In genomic region chr3:196962930-196963259, GRCh38 we compare ENCODE assay signal across 20 cellular contexts. TPM values are rescaled to one million over a fixed set of nuclear protein-coding genes. Genes with fewer than 3 reads are reported as not detected.
DNase-seq lines count a peak whose midpoint lies in the region; ATAC-seq, FAIRE-seq and TF ChIP-seq lines count a peak whose summit lies in the region.
"Had no signal": no experiment of that assay in that cellular context is flagged by ENCODE, and none has a peak within 500 bp of the region (broad histone marks: within the 10 kb centered on the region; RNA-seq: fewer than 3 reads in every experiment).

No MANE protein-coding gene starts in this region.

- no peak for TF ChIP-seq RAD21 in GM12878 (IDR thresholded peaks at IDR 0.05; ENCODE audit: insufficient read depth, low read depth, low read length)

- no peak overlapping the region for H3K4me3 ChIP-seq in BLaER1 treated with 17β-estradiol and CSF1 and Interleukin-3, amounts not matched to agents 10 nM and 100 nM
- H3K4me3 ChIP-seq in GM12878 (no peak overlapping the region), foreskin fibroblast (ENCODE audit: low read depth in 1 of 2, low read length in 2 of 2) (no peak overlapping the region)
- H3K4me3 ChIP-seq: A549, MG63, SK-N-MC had no signal

- H3K36me3 ChIP-seq in BLaER1 treated with 17β-estradiol and CSF1 and Interleukin-3, amounts not matched to agents 10 nM and 100 nM = peaks cover 0 to 13% (median 8%) of the 10 kb centered on the region in 11 experiments; a peak in 13 of 22 replicates
- H3K36me3 ChIP-seq in GM12878 (ENCODE audit: control insufficient read depth in 2 of 2, insufficient read depth in 2 of 2, low read length in 1 of 2) = no peaks in the 10 kb centered on the region

- TF ChIP-seq EP300 in GM12878 (IDR thresholded peaks at IDR 0.05; ENCODE audit: borderline replicate concordance in 1 of 2, control insufficient read depth in 1 of 2, low read depth in 2 of 2, low read length in 2 of 2) = no peak

- no peaks in the 10 kb centered on the region for H3K9me3 Mint-ChIP-seq in progenitor cell of endocrine pancreas (ENCODE audit: low read depth)

- no peak for TF ChIP-seq POLR2A in GM12878 (IDR thresholded peaks at IDR 0.05; ENCODE audit: low read depth, low read length)

- in situ Hi-C loops in GM12878 (cut with MboI) = no loop called here

- H3K27ac ChIP-seq in BLaER1 treated with 17β-estradiol and CSF1 and Interleukin-3, amounts not matched to agents 10 nM and 100 nM = no peak overlapping the region
- no peak overlapping the region for H3K27ac ChIP-seq in GM12878 (ENCODE audit: control insufficient read depth, insufficient read depth)
- H3K27ac ChIP-seq: A549, SK-N-MC had no signal

- peaks cover 5% of the 10 kb centered on the region for H3K36me3 Mint-ChIP-seq in progenitor cell of endocrine pancreas (ENCODE audit: insufficient read depth)

- no peak overlapping the region for H3K9ac ChIP-seq in BLaER1 treated with 17β-estradiol and CSF1 and Interleukin-3, amounts not matched to agents 10 nM and 100 nM
- no peak overlapping the region for H3K9ac ChIP-seq in GM12878 (ENCODE audit: control insufficient read depth, insufficient read depth, low read length)

- TF ChIP-seq CTCF in GM12878 (IDR thresholded peaks at IDR 0.05 in 2 of 3, conservative IDR thresholded peaks at IDR 0.05 in 1 of 3; ENCODE audit: control insufficient read depth in 2 of 3, extremely low read depth in 1 of 3, insufficient read depth in 1 of 3, low read depth in 3 of 3, low read length in 3 of 3) (no peak), progenitor cell of endocrine pancreas (IDR thresholded peaks at IDR 0.05; ENCODE audit: unreplicated experiment) (no peak), foreskin fibroblast (IDR thresholded peaks at IDR 0.05; ENCODE audit: low read depth, low read length) (no peak)

- H3K4me1 ChIP-seq in BLaER1 treated with 17β-estradiol and CSF1 and Interleukin-3, amounts not matched to agents 10 nM and 100 nM = peaks cover 5 to 25% (median 21%) of the 10 kb centered on the region in 10 experiments; a peak in 18 of 20 replicates
- no peaks in the 10 kb centered on the region; the same call in 1 of the 2 replicates for H3K4me1 ChIP-seq in GM12878 (ENCODE audit: control insufficient read depth, insufficient read depth, low read length)
- H3K4me1 ChIP-seq: A549 had no signal

- H2AFZ ChIP-seq in GM12878 (ENCODE audit: control insufficient read depth, low read depth, low read length) = peak overlapping the region; percentile 40

- H3K79me2 ChIP-seq in GM12878 (ENCODE audit: control insufficient read depth, insufficient read depth, low read length) = no peaks in the 10 kb centered on the region

- H3K4me3 Mint-ChIP-seq in progenitor cell of endocrine pancreas (ENCODE audit: low read depth) = peak overlapping the region; percentile 30
- H3K4me3 Mint-ChIP-seq: CD14-positive monocyte had no signal

- SMC1A ChIA-PET in GM12878 (lab: Charles Lee; ENCODE audit: uncharacterized antibody, unreplicated experiment) = no interaction called here

- intact Hi-C loops in GM12878 (cut with micrococcal nuclease; ENCODE audit: unreplicated experiment) = no loop called here

- peaks cover 28% of the 10 kb centered on the region for H3K27me3 Mint-ChIP-seq in progenitor cell of endocrine pancreas

- CTCF ChIA-PET in GM12878 (lab: Yijun Ruan, JAX) = no interaction called here

- WGBS in GM12878 (ENCODE audit: insufficient coverage, insufficient replicate concordance, low lambda C conversion rate, missing lambda C conversion rate) = 28% methylated on average over 7 of the region's 7 CpGs

- H3K4me2 ChIP-seq in BLaER1 treated with 17β-estradiol and CSF1 and Interleukin-3, amounts not matched to agents 10 nM and 100 nM = peak overlapping the region in 10 of 11 experiments; percentile 21 to 81 (median 61); a peak in 19 of 22 replicates
- 0 out of 2 replicates have a peak overlapping the region, but pooled peaks have one; percentile 0 for H3K4me2 ChIP-seq in GM12878 (ENCODE audit: control insufficient read depth, insufficient read depth)
- H3K4me2 ChIP-seq: A549 had no signal

- RAD21 ChIA-PET in GM12878 (lab: Charles Lee; ENCODE audit: unreplicated experiment) = no interaction called here

- H4K20me1 ChIP-seq in BLaER1 treated with 17β-estradiol and CSF1 and Interleukin-3, amounts not matched to agents 10 nM and 100 nM = peaks cover 0 to 9% (median 0%) of the 10 kb centered on the region in 11 experiments; a peak in 3 of 22 replicates
- H4K20me1 ChIP-seq in GM12878 (ENCODE audit: control insufficient read depth, insufficient read depth) = no peaks in the 10 kb centered on the region

- FAIRE-seq in GM12878 (lab: Jason Lieb, UNC) = no peak
- FAIRE-seq: A549 had no signal

- ATAC-seq in HG03097 (IDR thresholded peaks at IDR 0.05; ENCODE audit: low FRiP score, unreplicated experiment) = peak; percentile 53
- ATAC-seq in GM12878 = peak; percentile 34; the same call in 2 of the 3 replicates
- ATAC-seq: A549 had no signal

- H3K27me3 ChIP-seq in BLaER1 treated with 17β-estradiol and CSF1 and Interleukin-3, amounts not matched to agents 10 nM and 100 nM = peaks cover 0 to 6% (median 0%) of the 10 kb centered on the region in 11 experiments; a peak in 5 of 22 replicates
- H3K27me3 ChIP-seq in GM12878 (replicated peaks in 1 of 2; ENCODE audit: control insufficient read depth in 2 of 2, insufficient read depth in 2 of 2, low read length in 1 of 2) = no peaks in the 10 kb centered on the region
- H3K27me3 ChIP-seq: MG63 had no signal

- H3K27ac Mint-ChIP-seq in progenitor cell of endocrine pancreas = peak overlapping the region; percentile 96

- POLR2A ChIA-PET in GM12878 (lab: Charles Lee) = no interaction called here

- H3K4me1 Mint-ChIP-seq in progenitor cell of endocrine pancreas (ENCODE audit: low read depth) = peaks cover 17% of the 10 kb centered on the region

- BruUV-seq in GM12878 (replicated peaks; lab: Mats Ljungman, UMichigan) = no TSS peak

- DNase-seq in GM12878 (ENCODE audit: low read depth, low spot score) (no peak), progenitor cell of endocrine pancreas (ENCODE audit: low spot score, unreplicated experiment) (no peak), foreskin fibroblast (no peak), NCI-H187 (lab: John Stamatoyannopoulos, UW) (no peak), NCI-H1417 treated with DMSO at 0.1 percent for 48 hours (lab: John Stamatoyannopoulos, UW) (no peak), NCI-H2227 treated with DMSO at 0.1 percent for 48 hours (lab: John Stamatoyannopoulos, UW) (no peak)
- DNase-seq: DMS 273 treated with DMSO at 0.1 percent for 48 hours, GDM1, Kasumi-1, MG63, NCI-H1092, NCI-H2081 treated with DMSO at 0.1 percent for 48 hours, NCI-H510A, NCI-H774, SHP77 had no signal

- H3K9me3 ChIP-seq in BLaER1 treated with 17β-estradiol and CSF1 and Interleukin-3, amounts not matched to agents 10 nM and 100 nM (replicated peaks in 1 of 11) = no peaks in the 10 kb centered on the region
- peaks cover 14% of the 10 kb centered on the region; the same call in 1 of the 3 replicates for H3K9me3 ChIP-seq in GM12878 (replicated peaks; ENCODE audit: control insufficient read depth, insufficient read depth, low read length)
- H3K9me3 ChIP-seq: A549, MG63 had no signal

TF ChIP-seq in GM12878, 131 proteins besides CTCF, POLR2A, EP300 and RAD21 (continues in another document):
- TF ChIP-seq CHD2 (IDR thresholded peaks at IDR 0.05; ENCODE audit: borderline replicate concordance, low read depth, low read length) = no peak
- no peak for TF ChIP-seq ATF3 (IDR thresholded peaks at IDR 0.05; ENCODE audit: borderline replicate concordance, extremely low read depth, low read depth, low read length)
- peak; percentile 88 for TF ChIP-seq MEF2B (IDR thresholded peaks at IDR 0.05; ENCODE audit: partially characterized antibody, poor library complexity, severe bottlenecking)
- no peak for TF ChIP-seq ZNF622 (IDR thresholded peaks at IDR 0.05)

RNA-seq across cellular contexts. Expression of gene PIGZ, which starts 5.7 kb away (rescaled TPM):
- total RNA-seq in GM12878 (2013; cell fraction: nucleolus; rRNA removed) = 5.9 and 7.0 TPM in 2 replicates
- total RNA-seq in GM12878 (2014; rRNA removed) (0.54 and 0.85 TPM in 2 replicates), GM12878 (2014; rRNA removed; fragmentation: Illumina TruSeq; extraction: Trizol) (0.31 and 0.69 TPM in 2 replicates), GM12878 (2021) (0.90 and 1.2 TPM in 2 replicates), progenitor cell of endocrine pancreas (4.7 and 6.0 TPM in 2 replicates)
- 1.5 TPM for polyA plus RNA-seq in GM12878 (2011; ENCODE audit: low read depth)
- polyA plus RNA-seq in GM12878 (2011; rRNA removed) (0.29 and 0.42 TPM in 2 replicates), GM12878 (2014; fragmentation: Illumina TruSeq; extraction: Trizol) (0.44 and 0.88 TPM in 2 replicates), GM12878 (2014; fragmentation: Nextera tagmentation; extraction: Ambion mirVana) (under 1 TPM; 0.06 to 0.42 TPM), GM12878 (2014; rRNA removed) (1.1 TPM in 2 replicates), GM12878 (2016; fragmentation: Nextera tagmentation; extraction: Ambion mirVana) (under 1 TPM; 0.44 to 1.00 TPM)
- polyA plus RNA-seq in GM12878 (2011; cell fraction: cytosol; rRNA removed) = 0.32 and 0.45 TPM in 2 replicates
- polyA plus RNA-seq in GM12878 (2011; cell fraction: nucleus; rRNA removed) = 0.69 and 1.4 TPM in 2 replicates
- polyA plus RNA-seq in GM12878 (2012) = 2.7 and 3.0 TPM in 2 replicates
- polyA minus RNA-seq in GM12878 (2011; rRNA and poly(A)+ RNA removed) = 0.10 and 0.29 TPM in 2 replicates
- 0.42 TPM in 1 of 2 replicates, not detected in the other for polyA minus RNA-seq in GM12878 (2011; cell fraction: cytosol; rRNA and poly(A)+ RNA removed)
- 0.12 and 0.19 TPM in 2 replicates for polyA minus RNA-seq in GM12878 (2011; cell fraction: nucleus; rRNA and poly(A)+ RNA removed)

RNA-seq across cellular contexts. Expression of gene NCBP2, which starts 20.6 kb away (rescaled TPM):
- 85.5 and 95.3 TPM in 2 replicates for total RNA-seq in GM12878 (2013; cell fraction: nucleolus; rRNA removed)
- total RNA-seq in GM12878 (2014; rRNA removed) = 59.6 and 66.0 TPM in 2 replicates
- 80.1 and 81.4 TPM in 2 replicates for total RNA-seq in GM12878 (2014; rRNA removed; fragmentation: Illumina TruSeq; extraction: Trizol)
- 70.5 and 75.8 TPM in 2 replicates for total RNA-seq in GM12878 (2021)
- polyA plus RNA-seq in GM12878 (2011; ENCODE audit: low read depth) = 75.2 TPM
- polyA plus RNA-seq in GM12878 (2011; rRNA removed) = 111 and 136 TPM in 2 replicates
- 59.4 and 61.2 TPM in 2 replicates for polyA plus RNA-seq in GM12878 (2011; cell fraction: cytosol; rRNA removed)
- 56.3 and 67.5 TPM in 2 replicates for polyA plus RNA-seq in GM12878 (2011; cell fraction: nucleus; rRNA removed)
- polyA plus RNA-seq in GM12878 (2012) = 87.9 and 97.2 TPM in 2 replicates
- 108 and 117 TPM in 2 replicates for polyA plus RNA-seq in GM12878 (2014; fragmentation: Illumina TruSeq; extraction: Trizol)
- polyA plus RNA-seq in GM12878 (2014; fragmentation: Nextera tagmentation; extraction: Ambion mirVana) = 10 to 100 TPM; 66.6 to 94.1 TPM
- polyA plus RNA-seq in GM12878 (2014; rRNA removed) = 92.0 and 98.7 TPM in 2 replicates
- 100 to 1,000 TPM; 128 to 136 TPM for polyA plus RNA-seq in GM12878 (2016; fragmentation: Nextera tagmentation; extraction: Ambion mirVana)
- 36.1 and 58.9 TPM in 2 replicates for polyA minus RNA-seq in GM12878 (2011; rRNA and poly(A)+ RNA removed)
- 19.6 and 20.0 TPM in 2 replicates for polyA minus RNA-seq in GM12878 (2011; cell fraction: cytosol; rRNA and poly(A)+ RNA removed)
- polyA minus RNA-seq in GM12878 (2011; cell fraction: nucleus; rRNA and poly(A)+ RNA removed) = 25.4 and 29.8 TPM in 2 replicates
- 79.9 and 84.9 TPM in 2 replicates for total RNA-seq in progenitor cell of endocrine pancreas
